In the genomic region with DNA sequence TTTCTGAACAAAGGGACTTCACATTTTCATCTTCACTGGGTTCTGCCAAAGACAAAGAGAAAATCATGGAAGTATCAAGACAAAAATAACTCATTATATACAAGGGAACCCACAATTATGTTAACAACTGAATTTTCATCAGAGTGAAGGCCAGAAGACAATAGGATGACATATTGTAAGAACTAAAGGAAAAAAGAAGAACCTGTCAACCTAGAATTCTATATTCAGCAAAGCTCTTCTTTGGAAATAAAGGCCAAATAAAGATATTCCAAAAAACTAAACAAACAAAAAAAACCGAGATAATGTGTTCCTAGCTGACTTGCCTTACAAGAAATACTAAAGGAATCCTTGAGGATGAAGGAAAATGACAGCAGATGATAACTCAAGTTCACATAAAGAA, we compare ENCODE assay signal across 9 cellular contexts.
"Had no signal": no experiment of that assay in that cellular context is flagged by ENCODE, and none has a peak within 500 bp of the region (broad histone marks: within the 10 kb centered on the region; RNA-seq: fewer than 3 reads in every experiment).

No MANE protein-coding gene starts in this region.

- H3K4me2 ChIP-seq: KMS-11 had no signal

- H3K27me3 Mint-ChIP-seq: IgD-negative memory B cell had no signal

- H3K9ac ChIP-seq: KMS-11 had no signal

- H3K27ac ChIP-seq: HL-60, KMS-11 had no signal

- H3K4me1 Mint-ChIP-seq: IgD-negative memory B cell had no signal

- H3K27ac Mint-ChIP-seq: IgD-negative memory B cell had no signal

- ATAC-seq: K562 had no signal

- H3K4me3 ChIP-seq: K562 had no signal

- DNase-seq: IMR-90, Karpas-422, KBM-7, KG1 had no signal

- FAIRE-seq: HTR-8/SVneo, K562 had no signal
